Comparison of ENCODE assay signal across 9 cellular contexts in genomic region chr2:232634319-232635150, GRCh38. TPM values are rescaled to one million over a fixed set of nuclear protein-coding genes. Genes with fewer than 3 reads are reported as not detected.
DNase-seq lines count a peak whose midpoint lies in the region; TF ChIP-seq lines count a peak whose summit lies in the region.
"Had no signal": no experiment of that assay in that cellular context is flagged by ENCODE, and none has a peak within 500 bp of the region (broad histone marks: within the 10 kb centered on the region; RNA-seq: fewer than 3 reads in every experiment).

No MANE protein-coding gene starts in this region.

- peaks cover 4 to 34% (median 18%) of the 10 kb centered on the region in 5 donors for H3K27me3 ChIP-seq in subcutaneous abdominal adipose tissue (ENCODE audit: control insufficient read depth in 5 of 5, insufficient read depth in 4 of 5, low read length in 5 of 5)

- DNase-seq in DMS53 (lab: John Stamatoyannopoulos, UW) (peak; percentile 34), DMS53 treated with DMSO at 0.1 percent for 48 hours (lab: John Stamatoyannopoulos, UW; ENCODE audit: unreplicated experiment) (no peak), kidney tubule cell (ENCODE audit: low spot score) (peak; percentile 91), RKO (ENCODE audit: low spot score) (no peak), NCI-H2107 (lab: John Stamatoyannopoulos, UW) (no peak)
- DNase-seq in stimulated activated naive CD4-positive, alpha-beta T cell treated with Interleukin-2 at 50 U/mL for 16 hours (lab: John Stamatoyannopoulos, UW): no peak
- DNase-seq: 8988T had no signal

- H3K4me1 ChIP-seq in subcutaneous abdominal adipose tissue (ENCODE audit: control insufficient read depth in 5 of 5, insufficient read depth in 5 of 5, low read length in 5 of 5): peaks cover 0 to 34% (median 27%) of the 10 kb centered on the region in 5 donors

- H3K27me3 Mint-ChIP-seq in brain: peaks cover 26% of the 10 kb centered on the region

- no peaks in the 10 kb centered on the region for H3K36me3 ChIP-seq in subcutaneous abdominal adipose tissue (ENCODE audit: control insufficient read depth in 5 of 5, insufficient read depth in 5 of 5, low read length in 5 of 5)

- no peaks in the 10 kb centered on the region for H3K36me3 Mint-ChIP-seq in brain

- H3K27ac Mint-ChIP-seq in brain: peak overlapping the region in 1 of 5 experiments; percentile 59

- peak overlapping the region; percentile 79 to 85 (median 81) for H3K4me3 Mint-ChIP-seq in brain

- H3K4me3 ChIP-seq in subcutaneous abdominal adipose tissue (ENCODE audit: low read depth in 1 of 5, low read length in 5 of 5): peak overlapping the region; percentile 50 to 73 (median 66)

- H3K9ac ChIP-seq in subcutaneous abdominal adipose tissue (ENCODE audit: low read length in 5 of 5): no peak overlapping the region

- peaks cover 7% of the 10 kb centered on the region for H3K4me1 Mint-ChIP-seq in brain

- peaks cover 0 to 11% (median 2%) of the 10 kb centered on the region in 5 experiments for H3K9me3 Mint-ChIP-seq in brain

- no peak overlapping the region for H3K27ac ChIP-seq in subcutaneous abdominal adipose tissue (ENCODE audit: low read depth, low read length)

- no peaks in the 10 kb centered on the region for H3K9me3 ChIP-seq in subcutaneous abdominal adipose tissue (ENCODE audit: control insufficient read depth in 5 of 5, low read length in 5 of 5)

- no peak for TF ChIP-seq CTCF in brain (conservative IDR thresholded peaks at IDR 0.05)

RNA-seq across cellular contexts. Expression of gene EFHD1, which starts 1.1 kb away (rescaled TPM):
- polyA plus RNA-seq in brain (ENCODE audit: insufficient read depth, low read depth, low replicate concordance): 263 TPM

Comparison
In these comparisons a context has a peak if more than half of its experiments do, and no peak if none do; other contexts are left out.
1. DNase-seq: peak in DMS53 (single experiment) and kidney tubule cell (single experiment); none in DMS53 treated with DMSO at 0.1 percent for 48 hours (single experiment), RKO (single experiment), stimulated activated naive CD4-positive, alpha-beta T cell treated with Interleukin-2 at 50 U/mL for 16 hours (single experiment) and NCI-H2107 (single experiment).